ENCODE assay signal across 9 cellular contexts in genomic region chr10:86648706-86649426, GRCh38. TPM values are rescaled to one million over a fixed set of nuclear protein-coding genes. Genes with fewer than 3 reads are reported as not detected.
DNase-seq lines count a peak whose midpoint lies in the region; ATAC-seq, FAIRE-seq and TF ChIP-seq lines count a peak whose summit lies in the region.
"Had no signal": no experiment of that assay in that cellular context is flagged by ENCODE, and none has a peak within 500 bp of the region (broad histone marks: within the 10 kb centered on the region; RNA-seq: fewer than 3 reads in every experiment).

No MANE protein-coding gene starts in this region.

- H3K36me3 Mint-ChIP-seq in activated T-cell treated with anti-CD3 and anti-CD28 coated beads, Interleukin-2, amount 50 U/mL, for 24 hours (ENCODE audit: low read depth) = no peaks in the 10 kb centered on the region
- H3K36me3 Mint-ChIP-seq: CD8-positive, alpha-beta T cell had no signal

- peak; percentile 93 for ATAC-seq in left colon
- ATAC-seq: CD8-positive, alpha-beta T cell had no signal

- TF ChIP-seq CTCF in astrocyte of the spinal cord (IDR thresholded peaks at IDR 0.05; ENCODE audit: low read depth, low read length) (no peak), uterus (IDR thresholded peaks at IDR 0.05) (no peak), D721Med (IDR thresholded peaks at IDR 0.05; ENCODE audit: insufficient read depth, missing control alignments) (no peak), BE2C (IDR thresholded peaks at IDR 0.05; ENCODE audit: low read depth, low read length) (no peak)

- intact Hi-C loops in left colon (cut with DNase I, micrococcal nuclease) = no loop called here
- intact Hi-C loops in uterus (cut with DNase I; ENCODE audit: low total_unique reads) = no loop called here

- TF ChIP-seq POLR2A in uterus (IDR thresholded peaks at IDR 0.05) = no peak

- H3K4me3 ChIP-seq in astrocyte of the spinal cord (ENCODE audit: low read depth, low read length) (no peak overlapping the region), uterus (no peak overlapping the region), BE2C (ENCODE audit: low read depth, low read length) (no peak overlapping the region)

- no peaks in the 10 kb centered on the region for H3K36me3 ChIP-seq in uterus
- H3K36me3 ChIP-seq in BE2C = no peaks in the 10 kb centered on the region

- H3K9me3 Mint-ChIP-seq in activated T-cell treated with anti-CD3 and anti-CD28 coated beads, Interleukin-2, amount 50 U/mL, for 24 hours = no peaks in the 10 kb centered on the region
- H3K9me3 Mint-ChIP-seq: CD8-positive, alpha-beta T cell had no signal

- in situ Hi-C loops in astrocyte of the spinal cord (cut with HindIII; ENCODE audit: low sequenced_read_pairs) = no loop called here

- H3K27ac Mint-ChIP-seq in activated T-cell treated with anti-CD3 and anti-CD28 coated beads, Interleukin-2, amount 50 U/mL, for 24 hours = no peak overlapping the region
- H3K27ac Mint-ChIP-seq: CD8-positive, alpha-beta T cell had no signal

- FAIRE-seq in D721Med (lab: Jason Lieb, UNC) = no peak

- H3K9me3 ChIP-seq in uterus (no peaks in the 10 kb centered on the region), BE2C (no peaks in the 10 kb centered on the region)

- H3K4me1 Mint-ChIP-seq in activated T-cell treated with anti-CD3 and anti-CD28 coated beads, Interleukin-2, amount 50 U/mL, for 24 hours (ENCODE audit: low read depth) = peaks cover 5% of the 10 kb centered on the region

- peak; percentile 17 for DNase-seq in activated T-cell treated with anti-CD3 and anti-CD28 coated beads, Interleukin-2, amount 50 U/mL, for 24 hours
- DNase-seq in activated T-cell treated with anti-CD3 and anti-CD28 coated beads, Interleukin-2, amount 50 U/mL, for 1 hour = no peak
- peak; percentile 48 for DNase-seq in astrocyte of the spinal cord (ENCODE audit: low read depth, low spot score)
- DNase-seq in left colon = peak; percentile 70 to 79
- DNase-seq in uterus = peak; percentile 62 to 74
- DNase-seq in D721Med (ENCODE audit: insufficient read length, low spot score) = no peak
- no peak for DNase-seq in BE2C
- no peak for DNase-seq in SKM-1 (lab: John Stamatoyannopoulos, UW; ENCODE audit: unreplicated experiment)

- peak overlapping the region in 1 of 2 donors; percentile 36 for H3K27ac ChIP-seq in uterus

- H3K27me3 Mint-ChIP-seq in activated T-cell treated with anti-CD3 and anti-CD28 coated beads, Interleukin-2, amount 50 U/mL, for 24 hours = no peaks in the 10 kb centered on the region

- H3K27me3 ChIP-seq in uterus (no peaks in the 10 kb centered on the region), BE2C (no peaks in the 10 kb centered on the region)

- H3K4me1 ChIP-seq in uterus (peaks cover 0 to 9% of the 10 kb centered on the region in 2 donors), BE2C (peaks cover 15% of the 10 kb centered on the region)

- no peak overlapping the region for H3K4me3 Mint-ChIP-seq in activated T-cell treated with anti-CD3 and anti-CD28 coated beads, Interleukin-2, amount 50 U/mL, for 24 hours
- H3K4me3 Mint-ChIP-seq: CD8-positive, alpha-beta T cell had no signal

RNA-seq across cellular contexts. Expression of gene OPN4, which starts 5.5 kb away (rescaled TPM):
- total RNA-seq in left colon = under 1 TPM; 0.15 to 0.20 TPM
- not detected for total RNA-seq in uterus
- not detected for polyA plus RNA-seq in BE2C (2012; ENCODE audit: insufficient read depth, insufficient read length, low read depth)
- total RNA-seq: CD8-positive, alpha-beta T cell had no signal

RNA-seq across cellular contexts. Expression of gene LDB3, which starts 19.4 kb away (rescaled TPM):
- 1 to 10 TPM in 1 of 2 donors, under 1 TPM in 1; 0.31 to 4.3 TPM for total RNA-seq in left colon
- total RNA-seq in uterus = 10 to 100 TPM in 1 of 4 donors, 1 to 10 TPM in 2, under 1 TPM in 1; 0.97 to 33.4 (median 4.2) TPM
- 1.9 TPM for polyA plus RNA-seq in BE2C (2012; ENCODE audit: insufficient read depth, insufficient read length, low read depth)
- total RNA-seq: CD8-positive, alpha-beta T cell had no signal

Comparison
In these comparisons a context has a peak if more than half of its experiments do, and no peak if none do; other contexts are left out.
1. DNase-seq: peak in activated T-cell treated with anti-CD3 and anti-CD28 coated beads, Interleukin-2, amount 50 U/mL, for 24 hours (single experiment), astrocyte of the spinal cord (single experiment), left colon (2 of 2) and uterus (2 of 2); none in activated T-cell treated with anti-CD3 and anti-CD28 coated beads, Interleukin-2, amount 50 U/mL, for 1 hour (single experiment), D721Med (single experiment), BE2C (single experiment) and SKM-1 (single experiment).